In the genomic region with DNA sequence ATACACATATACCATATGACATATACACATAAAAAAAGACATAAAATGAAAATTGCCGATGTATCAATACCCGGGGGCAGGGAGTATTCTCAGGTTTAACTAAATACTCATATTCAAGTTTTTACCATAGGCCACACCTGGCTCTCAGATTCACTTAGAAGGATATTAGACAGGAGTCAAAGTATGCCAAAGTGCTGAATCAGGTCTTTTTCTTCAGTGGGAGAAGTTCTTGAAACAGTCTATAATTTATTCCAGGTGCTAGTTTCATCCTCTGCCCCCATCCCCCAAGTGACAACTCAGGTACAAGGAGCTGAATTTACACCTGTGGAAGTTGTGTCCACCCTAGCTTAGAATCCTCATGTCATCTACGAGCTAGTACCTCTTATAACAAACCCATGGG, we compare ENCODE assay signal across 1 cellular context.
TF ChIP-seq lines count a peak whose summit lies in the region.

No MANE protein-coding gene starts in this region.

TF ChIP-seq in HepG2, 621 proteins besides CTCF, POLR2A, EP300 and RAD21 (continued from another document):
- TF ChIP-seq, protein P1, sequence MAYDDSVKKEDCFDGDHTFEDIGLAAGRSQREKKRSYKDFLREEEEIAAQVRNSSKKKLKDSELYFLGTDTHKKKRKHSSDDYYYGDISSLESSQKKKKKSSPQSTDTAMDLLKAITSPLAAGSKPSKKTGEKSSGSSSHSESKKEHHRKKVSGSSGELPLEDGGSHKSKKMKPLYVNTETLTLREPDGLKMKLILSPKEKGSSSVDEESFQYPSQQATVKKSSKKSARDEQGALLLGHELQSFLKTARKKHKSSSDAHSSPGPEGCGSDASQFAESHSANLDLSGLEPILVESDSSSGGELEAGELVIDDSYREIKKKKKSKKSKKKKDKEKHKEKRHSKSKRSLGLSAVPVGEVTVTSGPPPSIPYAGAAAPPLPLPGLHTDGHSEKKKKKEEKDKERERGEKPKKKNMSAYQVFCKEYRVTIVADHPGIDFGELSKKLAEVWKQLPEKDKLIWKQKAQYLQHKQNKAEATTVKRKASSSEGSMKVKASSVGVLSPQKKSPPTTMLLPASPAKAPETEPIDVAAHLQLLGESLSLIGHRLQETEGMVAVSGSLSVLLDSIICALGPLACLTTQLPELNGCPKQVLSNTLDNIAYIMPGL (CRISPR knock-in tag; IDR thresholded peaks at IDR 0.05; ENCODE audit: borderline replicate concordance in 1 of 2, low read depth in 1 of 2), result no peak
- TF ChIP-seq PHF8 (CRISPR knock-in tag; IDR thresholded peaks at IDR 0.05), result no peak
- peak; percentile 92 for TF ChIP-seq MAFF (IDR thresholded peaks at IDR 0.05; ENCODE audit: low read depth, low read length)
- TF ChIP-seq ZNF274 (CRISPR knock-in tag; IDR thresholded peaks at IDR 0.05), result no peak
- TF ChIP-seq, protein P2, sequence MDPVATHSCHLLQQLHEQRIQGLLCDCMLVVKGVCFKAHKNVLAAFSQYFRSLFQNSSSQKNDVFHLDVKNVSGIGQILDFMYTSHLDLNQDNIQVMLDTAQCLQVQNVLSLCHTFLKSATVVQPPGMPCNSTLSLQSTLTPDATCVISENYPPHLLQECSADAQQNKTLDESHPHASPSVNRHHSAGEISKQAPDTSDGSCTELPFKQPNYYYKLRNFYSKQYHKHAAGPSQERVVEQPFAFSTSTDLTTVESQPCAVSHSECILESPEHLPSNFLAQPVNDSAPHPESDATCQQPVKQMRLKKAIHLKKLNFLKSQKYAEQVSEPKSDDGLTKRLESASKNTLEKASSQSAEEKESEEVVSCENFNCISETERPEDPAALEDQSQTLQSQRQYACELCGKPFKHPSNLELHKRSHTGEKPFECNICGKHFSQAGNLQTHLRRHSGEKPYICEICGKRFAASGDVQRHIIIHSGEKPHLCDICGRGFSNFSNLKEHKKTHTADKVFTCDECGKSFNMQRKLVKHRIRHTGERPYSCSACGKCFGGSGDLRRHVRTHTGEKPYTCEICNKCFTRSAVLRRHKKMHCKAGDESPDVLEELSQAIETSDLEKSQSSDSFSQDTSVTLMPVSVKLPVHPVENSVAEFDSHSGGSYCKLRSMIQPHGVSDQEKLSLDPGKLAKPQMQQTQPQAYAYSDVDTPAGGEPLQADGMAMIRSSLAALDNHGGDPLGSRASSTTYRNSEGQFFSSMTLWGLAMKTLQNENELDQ (CRISPR knock-in tag; IDR thresholded peaks at IDR 0.05; ENCODE audit: borderline replicate concordance), result no peak
- TF ChIP-seq ZNF766 (CRISPR knock-in tag; IDR thresholded peaks at IDR 0.05; ENCODE audit: borderline replicate concordance), result no peak
